Comparison of ENCODE assay signal across 9 cellular contexts in genomic region chr11:126419801-126420729, GRCh38.
DNase-seq lines count a peak whose midpoint lies in the region; ATAC-seq, FAIRE-seq and TF ChIP-seq lines count a peak whose summit lies in the region.
"Had no signal": no experiment of that assay in that cellular context is flagged by ENCODE, and none has a peak within 500 bp of the region (broad histone marks: within the 10 kb centered on the region; RNA-seq: fewer than 3 reads in every experiment).

No MANE protein-coding gene starts in this region.

- H3K9ac ChIP-seq in adipocyte (ENCODE audit: low read length), result no peak overlapping the region

- H3K27me3 ChIP-seq in adipocyte (replicated peaks; ENCODE audit: control insufficient read depth, insufficient read depth, low read length), result no peaks in the 10 kb centered on the region
- no peaks in the 10 kb centered on the region for H3K27me3 ChIP-seq in pancreas

- H3K9me3 ChIP-seq in adipocyte (ENCODE audit: control insufficient read depth, low read length) (no peaks in the 10 kb centered on the region), pancreas (no peaks in the 10 kb centered on the region)

- no peak for FAIRE-seq in pancreas (lab: Jason Lieb, UNC)

- TF ChIP-seq CTCF in pancreas (IDR thresholded peaks at IDR 0.05), result no peak

- H3K4me1 ChIP-seq in adipocyte (ENCODE audit: control insufficient read depth, insufficient read depth, low read length) (peaks cover 38% of the 10 kb centered on the region), pancreas (peaks cover 0 to 21% (median 12%) of the 10 kb centered on the region in 3 donors)

- intact Hi-C loops in sciatic nerve (cut with DNase I), result no loop called here
- intact Hi-C loops in pancreas (cut with DNase I), result no loop called here

- H3K36me3 ChIP-seq in adipocyte (ENCODE audit: control insufficient read depth, insufficient read depth, low read length, severe bottlenecking) (peaks cover 6% of the 10 kb centered on the region), pancreas (no peaks in the 10 kb centered on the region)

- no peak overlapping the region for H3K4me3 ChIP-seq in adipocyte (ENCODE audit: low read length)
- no peak overlapping the region for H3K4me3 ChIP-seq in pancreas

- no peak overlapping the region for H3K27ac ChIP-seq in pancreas

- WGBS in pancreas, 2 donors, result 74 to 76% methylated on average over 11 of the region's 11 CpGs

- DNase-seq in adipocyte (ENCODE audit: low read depth) (peak; percentile 58), sciatic nerve (ENCODE audit: low spot score) (no peak), NCI-H128 (lab: John Stamatoyannopoulos, UW; ENCODE audit: unreplicated experiment) (no peak), pancreas (no peak)
- no peak for DNase-seq in stimulated activated naive CD4-positive, alpha-beta T cell (lab: John Stamatoyannopoulos, UW)
- DNase-seq in stimulated activated CD4-positive, alpha-beta T cell treated with anti-CD3 and anti-CD28 coated beads, Interleukin-12 subunit alpha, Interleukin-12 subunit beta, amount 100 ng/mL, for 4 hours, result no peak

- peak; percentile 81 for ATAC-seq in GM19351 (IDR thresholded peaks at IDR 0.05; ENCODE audit: unreplicated experiment)
- peak; percentile 57 for ATAC-seq in HG03135 (IDR thresholded peaks at IDR 0.05; ENCODE audit: unreplicated experiment)
- ATAC-seq in sciatic nerve, result peak; percentile 52
- no peak for ATAC-seq in pancreas
- ATAC-seq: Panc1 had no signal

Comparison
In these comparisons a context has a peak if more than half of its experiments do, and no peak if none do; other contexts are left out.
1. ATAC-seq: peak in GM19351 (single experiment), HG03135 (single experiment) and sciatic nerve (single experiment); none in pancreas (0 of 4).